ENCODE assay signal across 12 cellular contexts in genomic region chr1:110508038-110508437, GRCh38. TPM values are rescaled to one million over a fixed set of nuclear protein-coding genes. Genes with fewer than 3 reads are reported as not detected.
DNase-seq lines count a peak whose midpoint lies in the region; ATAC-seq and TF ChIP-seq lines count a peak whose summit lies in the region.
"Had no signal": no experiment of that assay in that cellular context is flagged by ENCODE, and none has a peak within 500 bp of the region (broad histone marks: within the 10 kb centered on the region; RNA-seq: fewer than 3 reads in every experiment).

No MANE protein-coding gene starts in this region.

- no peaks in the 10 kb centered on the region for H3K9me3 ChIP-seq in BLaER1 treated with 17β-estradiol and CSF1 and Interleukin-3, amounts not matched to agents 10 nM and 100 nM (replicated peaks in 1 of 11)

- ATAC-seq in HG02610 (IDR thresholded peaks at IDR 0.05; ENCODE audit: unreplicated experiment) (peak; percentile 76), natural killer cell (no peak), HG03439 (IDR thresholded peaks at IDR 0.05; ENCODE audit: unreplicated experiment) (no peak)

- H3K27me3 Mint-ChIP-seq in nephron progenitor cell (ENCODE audit: low read depth, poor library complexity) (peaks cover 2% of the 10 kb centered on the region), natural killer cell (ENCODE audit: low read depth in 2 of 2) (peaks cover 0 to 10% of the 10 kb centered on the region in 2 donors), glutamatergic neuron (ENCODE audit: unreplicated experiment) (peaks cover 5% of the 10 kb centered on the region)

- peak overlapping the region; percentile 58 to 86 (median 72) for H3K4me2 ChIP-seq in BLaER1 treated with 17β-estradiol and CSF1 and Interleukin-3, amounts not matched to agents 10 nM and 100 nM

- peaks cover 15 to 36% (median 16%) of the 10 kb centered on the region in 10 experiments for H3K4me1 ChIP-seq in BLaER1 treated with 17β-estradiol and CSF1 and Interleukin-3, amounts not matched to agents 10 nM and 100 nM

- intact Hi-C loops in natural killer cell (cut with micrococcal nuclease) = no loop called here

- H3K36me3 ChIP-seq in BLaER1 treated with 17β-estradiol and CSF1 and Interleukin-3, amounts not matched to agents 10 nM and 100 nM = no peaks in the 10 kb centered on the region

- peak overlapping the region in 9 of 11 experiments; percentile 42 to 71 (median 63); a peak in 16 of 22 replicates for H3K27ac ChIP-seq in BLaER1 treated with 17β-estradiol and CSF1 and Interleukin-3, amounts not matched to agents 10 nM and 100 nM

- peak; percentile 23 for DNase-seq in fibroblast of the aortic adventitia (ENCODE audit: low read depth)
- peak; percentile 63 for DNase-seq in nephron progenitor cell
- no peak for DNase-seq in NCI-H748 treated with DMSO at 0.1 percent for 48 hours (lab: John Stamatoyannopoulos, UW)
- no peak for DNase-seq in natural killer cell
- no peak for DNase-seq in glutamatergic neuron
- DNase-seq: NCI-H2171, SW 1271 had no signal

- H3K4me1 Mint-ChIP-seq in nephron progenitor cell (peaks cover 30% of the 10 kb centered on the region), natural killer cell (no peaks in the 10 kb centered on the region), glutamatergic neuron (ENCODE audit: low read depth, unreplicated experiment) (no peaks in the 10 kb centered on the region)

- H3K36me3 Mint-ChIP-seq in nephron progenitor cell (ENCODE audit: low read depth) (no peaks in the 10 kb centered on the region), natural killer cell (no peaks in the 10 kb centered on the region), glutamatergic neuron (ENCODE audit: unreplicated experiment) (no peaks in the 10 kb centered on the region)
- H3K36me3 Mint-ChIP-seq: brain had no signal

- H3K27ac Mint-ChIP-seq in nephron progenitor cell = no peak overlapping the region
- H3K27ac Mint-ChIP-seq in natural killer cell = no peak overlapping the region
- H3K27ac Mint-ChIP-seq in glutamatergic neuron (ENCODE audit: unreplicated experiment) = no peak overlapping the region
- H3K27ac Mint-ChIP-seq: B cell had no signal

- peak overlapping the region in 8 of 11 experiments; percentile 31 to 65 (median 56); a peak in 10 of 22 replicates for H3K9ac ChIP-seq in BLaER1 treated with 17β-estradiol and CSF1 and Interleukin-3, amounts not matched to agents 10 nM and 100 nM

- no peaks in the 10 kb centered on the region for H3K9me3 Mint-ChIP-seq in nephron progenitor cell
- H3K9me3 Mint-ChIP-seq in natural killer cell = no peaks in the 10 kb centered on the region
- no peaks in the 10 kb centered on the region for H3K9me3 Mint-ChIP-seq in glutamatergic neuron (ENCODE audit: unreplicated experiment)
- H3K9me3 Mint-ChIP-seq: brain had no signal

- no peaks in the 10 kb centered on the region; a peak in 1 of 22 replicates for H4K20me1 ChIP-seq in BLaER1 treated with 17β-estradiol and CSF1 and Interleukin-3, amounts not matched to agents 10 nM and 100 nM

- H3K27me3 ChIP-seq in BLaER1 treated with 17β-estradiol and CSF1 and Interleukin-3, amounts not matched to agents 10 nM and 100 nM = no peaks in the 10 kb centered on the region

- peak overlapping the region in 4 of 10 experiments; percentile 23 to 34 (median 25); a peak in 5 of 20 replicates for H3K4me3 ChIP-seq in BLaER1 treated with 17β-estradiol and CSF1 and Interleukin-3, amounts not matched to agents 10 nM and 100 nM
- H3K4me3 ChIP-seq in fibroblast of the aortic adventitia (ENCODE audit: low read depth, low read length) = no peak overlapping the region

- TF ChIP-seq CTCF in fibroblast of the aortic adventitia (IDR thresholded peaks at IDR 0.05; ENCODE audit: insufficient read depth, low read length) (no peak), nephron progenitor cell (IDR thresholded peaks at IDR 0.05) (no peak), natural killer cell (IDR thresholded peaks at IDR 0.05) (no peak), glutamatergic neuron (IDR thresholded peaks at IDR 0.05; ENCODE audit: partially characterized antibody, unreplicated experiment) (no peak)

- no peak overlapping the region for H3K4me3 Mint-ChIP-seq in nephron progenitor cell
- H3K4me3 Mint-ChIP-seq in natural killer cell = no peak overlapping the region
- no peak overlapping the region for H3K4me3 Mint-ChIP-seq in glutamatergic neuron (ENCODE audit: unreplicated experiment)
- H3K4me3 Mint-ChIP-seq: B cell, brain had no signal

RNA-seq across cellular contexts. Expression of gene KCNA10, which starts 10.9 kb away (rescaled TPM):
- total RNA-seq in fibroblast of the aortic adventitia (ENCODE audit: low replicate concordance) (not detected in 2 replicates), natural killer cell (not detected), glutamatergic neuron (ENCODE audit: unreplicated experiment) (not detected)
- total RNA-seq: B cell had no signal

RNA-seq across cellular contexts. Expression of gene PROK1, which starts 57.1 kb away (rescaled TPM):
- total RNA-seq in fibroblast of the aortic adventitia (ENCODE audit: low replicate concordance) (not detected in 2 replicates), natural killer cell (not detected), glutamatergic neuron (ENCODE audit: unreplicated experiment) (not detected)
- total RNA-seq: B cell had no signal

Comparison
In these comparisons a context has a peak if more than half of its experiments do, and no peak if none do; other contexts are left out.
1. DNase-seq: peak in fibroblast of the aortic adventitia (single experiment) and nephron progenitor cell (single experiment); none in NCI-H748 treated with DMSO at 0.1 percent for 48 hours (single experiment), natural killer cell (single experiment) and glutamatergic neuron (single experiment).